In the genomic region with DNA sequence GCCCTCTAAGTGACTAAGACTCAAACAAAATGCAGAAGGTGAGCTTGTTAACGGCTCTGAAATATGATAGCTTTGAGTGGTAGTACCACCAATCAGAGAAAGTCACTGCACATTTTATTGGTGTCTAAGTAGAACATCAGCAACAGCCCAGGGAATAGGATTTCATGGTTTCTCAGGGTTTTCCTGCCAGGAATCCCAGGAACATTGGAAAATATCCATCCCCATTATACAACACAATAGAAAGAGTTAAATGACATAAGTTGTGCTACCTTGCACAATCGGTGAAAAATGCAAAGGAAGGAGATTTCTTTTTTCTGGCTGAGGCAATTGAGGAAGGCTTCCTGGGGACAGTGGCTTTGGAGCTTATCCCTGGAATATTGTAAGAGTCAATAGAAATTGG, we compare ENCODE assay signal across 20 cellular contexts.
"Had no signal": no experiment of that assay in that cellular context is flagged by ENCODE, and none has a peak within 500 bp of the region (broad histone marks: within the 10 kb centered on the region; RNA-seq: fewer than 3 reads in every experiment).

No MANE protein-coding gene starts in this region.

- H3K27me3 ChIP-seq: transverse colon, uterus had no signal

- DNase-seq: activated CD4-positive, alpha-beta T cell treated with anti-CD3 and anti-CD28 coated beads, Interleukin-2, amount 50 U/mL, for 1 hour; activated CD8-positive, alpha-beta memory T cell treated with anti-CD3 and anti-CD28 coated beads, Interleukin-2, amount 50 U/mL, for 4 hours; activated effector memory CD4-positive, alpha-beta T cell treated with anti-CD3 and anti-CD28 coated beads, Interleukin-2, amount 50 U/mL, for 16 hours; activated naive CD4-positive, alpha-beta T cell treated with anti-CD3 and anti-CD28 coated beads, Interleukin-2, amount 50 U/mL, for 16 hours; activated T-cell treated with anti-CD3 and anti-CD28 coated beads, Interleukin-2, amount 50 U/mL, for 4 hours; effector memory CD8-positive, alpha-beta T cell; foreskin melanocyte; glutamatergic neuron; hippocampal formation; lower lobe of right lung; nephron progenitor cell; retina; stimulated activated CD4-positive, alpha-beta T cell treated with anti-CD3 and anti-CD28 coated beads, Interleukin-12 subunit alpha, Interleukin-12 subunit beta, amount 100 ng/mL, for 4 hours; stimulated activated CD4-positive, alpha-beta T cell treated with anti-CD3 and anti-CD28 coated beads, Interleukin-1b, Interleukin-23, amount 100 ng/mL, for 48 hours; stimulated activated CD8-positive, alpha-beta memory T cell treated with anti-CD3 and anti-CD28 coated beads, Interleukin-4, amount 100 ng/mL, for 48 hours; stimulated activated naive CD4-positive, alpha-beta T cell treated with Interleukin-2 at 50 U/mL for 16 hours; T-helper 1 cell; T-helper 9 cell; transverse colon; uterus had no signal

- H3K27ac ChIP-seq: lower lobe of right lung had no signal

- H3K9me3 ChIP-seq: lower lobe of right lung, transverse colon, uterus had no signal

- H3K9me3 Mint-ChIP-seq: activated T-cell treated with anti-CD3 and anti-CD28 coated beads, Interleukin-2, amount 50 U/mL, for 4 hours had no signal

- H3K4me3 ChIP-seq: lower lobe of right lung, transverse colon, uterus had no signal

- H3K36me3 ChIP-seq: lower lobe of right lung, transverse colon, uterus had no signal

- H3K27ac Mint-ChIP-seq: effector memory CD8-positive, alpha-beta T cell had no signal

- H3K4me3 Mint-ChIP-seq: activated T-cell treated with anti-CD3 and anti-CD28 coated beads, Interleukin-2, amount 50 U/mL, for 4 hours; effector memory CD8-positive, alpha-beta T cell; nephron progenitor cell had no signal

- ATAC-seq: activated T-cell treated with anti-CD3 and anti-CD28 coated beads, Interleukin-2, amount 50 U/mL, for 4 hours; effector memory CD8-positive, alpha-beta T cell; lower lobe of right lung had no signal
